8 cellular contexts compared by ENCODE assay signal in the genomic region with DNA sequence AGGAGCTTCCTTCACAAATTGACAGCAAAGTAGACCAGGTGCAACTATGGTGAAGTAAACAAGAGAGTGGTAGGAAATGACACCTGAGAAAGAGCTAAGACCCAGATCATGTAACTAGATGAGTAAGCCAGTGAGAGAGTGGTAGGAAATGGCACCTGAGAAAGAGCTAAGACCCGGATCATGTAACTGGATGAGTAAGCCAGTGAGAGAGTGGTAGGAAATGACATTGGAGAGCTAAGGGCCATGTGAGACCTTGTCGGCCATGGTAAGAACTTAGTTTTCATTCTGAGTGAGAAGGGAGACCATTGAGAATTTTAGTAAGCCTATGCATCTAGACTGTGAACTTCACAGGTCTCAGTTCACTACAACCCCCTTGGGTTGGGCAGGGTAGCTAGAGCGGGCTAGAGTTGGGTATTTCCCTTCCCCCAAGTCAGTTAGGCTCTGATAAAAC. TPM values are rescaled to one million over a fixed set of nuclear protein-coding genes. Genes with fewer than 3 reads are reported as not detected.
DNase-seq lines count a peak whose midpoint lies in the region; ATAC-seq, FAIRE-seq and TF ChIP-seq lines count a peak whose summit lies in the region.

No MANE protein-coding gene starts in this region.

- DNase-seq in GM19239 (ENCODE audit: insufficient read length, low spot score) (peak; percentile 49), RPMI8226 (peak; percentile 18), mammary epithelial cell (peak; percentile 84), upper lobe of right lung (no peak), NCI-H524 (lab: John Stamatoyannopoulos, UW) (no peak), omental fat pad (ENCODE audit: low spot score) (no peak), osteocyte (ENCODE audit: extremely low spot score, unreplicated experiment) (no peak)

- no peaks in the 10 kb centered on the region for H3K9me3 Mint-ChIP-seq in osteocyte (ENCODE audit: unreplicated experiment)

- ATAC-seq in HG02970 (IDR thresholded peaks at IDR 0.05; ENCODE audit: low FRiP score, unreplicated experiment), result peak; percentile 99
- peak; percentile 22 for ATAC-seq in upper lobe of right lung
- no peak for ATAC-seq in omental fat pad (ENCODE audit: low FRiP score)

- H3K9ac ChIP-seq in mammary epithelial cell (ENCODE audit: insufficient read depth, low read length), result no peak overlapping the region

- CTCF ChIA-PET in mammary epithelial cell (lab: Charles Lee; ENCODE audit: low non-redundant PET), result no interaction called here

- no TSS peak for BruUV-seq in mammary epithelial cell (replicated peaks; lab: Mats Ljungman, UMichigan)

- H3K36me3 Mint-ChIP-seq in osteocyte (ENCODE audit: unreplicated experiment), result peaks cover 2% of the 10 kb centered on the region

- H3K27me3 ChIP-seq in mammary epithelial cell (ENCODE audit: insufficient read depth, low read length), result no peaks in the 10 kb centered on the region
- H3K27me3 ChIP-seq in upper lobe of right lung, result no peaks in the 10 kb centered on the region

- no peak overlapping the region for H3K4me3 ChIP-seq in mammary epithelial cell (replicated peaks in 1 of 3; ENCODE audit: insufficient read depth in 1 of 3, low read depth in 2 of 3, low read length in 3 of 3)
- no peak overlapping the region for H3K4me3 ChIP-seq in upper lobe of right lung

- H3K4me1 ChIP-seq in mammary epithelial cell (ENCODE audit: insufficient read depth, low read length), result peaks cover 10% of the 10 kb centered on the region
- H3K4me1 ChIP-seq in upper lobe of right lung, result peaks cover 7% of the 10 kb centered on the region

- intact Hi-C loops in mammary epithelial cell (cut with micrococcal nuclease) (loop anchor here (10.0 kb wide), 2 partner anchors 116 to 624 kb away; no protein-coding TSS in a partner anchor), upper lobe of right lung (cut with DNase I) (no loop called here)

- peak; percentile 99 for FAIRE-seq in GM19239 (lab: Jason Lieb, UNC)

- dilution Hi-C loops in mammary epithelial cell (cut with HindIII; ENCODE audit: low sequenced_read_pairs), result no loop called here

- TF ChIP-seq CTCF in mammary epithelial cell (conservative IDR thresholded peaks at IDR 0.05 in 1 of 2, IDR thresholded peaks at IDR 0.05 in 1 of 2; ENCODE audit: extremely low read depth in 1 of 2, insufficient read depth in 1 of 2, low read depth in 1 of 2, low read length in 2 of 2) (no peak), upper lobe of right lung (IDR thresholded peaks at IDR 0.05) (no peak), omental fat pad (IDR thresholded peaks at IDR 0.05) (no peak), osteocyte (IDR thresholded peaks at IDR 0.05) (no peak)

- no peaks in the 10 kb centered on the region for H4K20me1 ChIP-seq in mammary epithelial cell (ENCODE audit: insufficient read depth, low read length)

- H3K27ac Mint-ChIP-seq in osteocyte (ENCODE audit: unreplicated experiment), result no peak overlapping the region

- no peaks in the 10 kb centered on the region for H3K36me3 ChIP-seq in mammary epithelial cell (ENCODE audit: insufficient read depth, low read length)
- H3K36me3 ChIP-seq in upper lobe of right lung, result no peaks in the 10 kb centered on the region

- H3K27me3 Mint-ChIP-seq in osteocyte (ENCODE audit: unreplicated experiment), result peaks cover 48% of the 10 kb centered on the region

- no peak overlapping the region for H3K4me3 Mint-ChIP-seq in osteocyte (ENCODE audit: unreplicated experiment)

- no peaks in the 10 kb centered on the region for H3K79me2 ChIP-seq in mammary epithelial cell (ENCODE audit: insufficient read depth, low read length)

- H3K9me3 ChIP-seq in mammary epithelial cell (replicated peaks; ENCODE audit: insufficient read depth, low read length) (no peaks in the 10 kb centered on the region), upper lobe of right lung (no peaks in the 10 kb centered on the region)

- 58% methylated on average over 3 of the region's 3 CpGs for WGBS in mammary epithelial cell (ENCODE audit: low coverage, missing lambda C conversion rate)

- peak overlapping the region; percentile 67 for H2AFZ ChIP-seq in mammary epithelial cell (ENCODE audit: low read depth, low read length)

- H3K4me1 Mint-ChIP-seq in osteocyte (ENCODE audit: unreplicated experiment), result no peaks in the 10 kb centered on the region

- in situ Hi-C loops in mammary epithelial cell (cut with MboI; ENCODE audit: low sequenced_read_pairs in 2 of 2), result no loop called here

- H3K27ac ChIP-seq in mammary epithelial cell (ENCODE audit: insufficient read depth, low read depth, low read length), result no peak overlapping the region
- H3K27ac ChIP-seq in upper lobe of right lung, result no peak overlapping the region

- no peak overlapping the region for H3K4me2 ChIP-seq in mammary epithelial cell (ENCODE audit: insufficient read depth, low read depth, low read length)

RNA-seq across cellular contexts. Expression of a gene that starts 5.4 kb away (rescaled TPM):
- total RNA-seq in mammary epithelial cell (1 to 10 TPM; 7.2 to 8.9 TPM), upper lobe of right lung (20.0 TPM), omental fat pad (10 to 100 TPM in 3 of 4 donors, 1 to 10 TPM in 1; 8.8 to 52.5 (median 15.1) TPM), osteocyte (26.0 and 27.7 TPM in 2 replicates)
- 1.3 TPM for polyA plus RNA-seq in mammary epithelial cell
- 0.88 TPM for polyA minus RNA-seq in mammary epithelial cell

RNA-seq across cellular contexts. Expression of a gene that starts 43.2 kb away (rescaled TPM):
- total RNA-seq in mammary epithelial cell, result 10 to 100 TPM; 21.8 to 27.9 TPM
- 23.9 TPM for polyA plus RNA-seq in mammary epithelial cell
- 7.3 TPM for polyA minus RNA-seq in mammary epithelial cell
- 15.1 TPM for total RNA-seq in upper lobe of right lung
- 10 to 100 TPM; 17.3 to 38.2 (median 22.4) TPM for total RNA-seq in omental fat pad
- 18.2 and 19.7 TPM in 2 replicates for total RNA-seq in osteocyte

RNA-seq across cellular contexts. Expression of a gene that starts 55.5 kb away (rescaled TPM):
- total RNA-seq in mammary epithelial cell (100 to 1,000 TPM in 1 of 2 donors, 10 to 100 TPM in 1; 85.9 to 176 TPM), upper lobe of right lung (141 TPM), omental fat pad (10 to 100 TPM; 62.6 to 97.9 (median 77.1) TPM), osteocyte (139 and 144 TPM in 2 replicates)
- polyA plus RNA-seq in mammary epithelial cell, result 41.2 TPM
- polyA minus RNA-seq in mammary epithelial cell, result 58.5 TPM

Comparison
In these comparisons a context has a peak if more than half of its experiments do, and no peak if none do; other contexts are left out.
1. DNase-seq: peak in GM19239 (single experiment), RPMI8226 (single experiment) and mammary epithelial cell (single experiment); none in upper lobe of right lung (single experiment), NCI-H524 (0 of 2), omental fat pad (single experiment) and osteocyte (single experiment).